In the genomic region with DNA sequence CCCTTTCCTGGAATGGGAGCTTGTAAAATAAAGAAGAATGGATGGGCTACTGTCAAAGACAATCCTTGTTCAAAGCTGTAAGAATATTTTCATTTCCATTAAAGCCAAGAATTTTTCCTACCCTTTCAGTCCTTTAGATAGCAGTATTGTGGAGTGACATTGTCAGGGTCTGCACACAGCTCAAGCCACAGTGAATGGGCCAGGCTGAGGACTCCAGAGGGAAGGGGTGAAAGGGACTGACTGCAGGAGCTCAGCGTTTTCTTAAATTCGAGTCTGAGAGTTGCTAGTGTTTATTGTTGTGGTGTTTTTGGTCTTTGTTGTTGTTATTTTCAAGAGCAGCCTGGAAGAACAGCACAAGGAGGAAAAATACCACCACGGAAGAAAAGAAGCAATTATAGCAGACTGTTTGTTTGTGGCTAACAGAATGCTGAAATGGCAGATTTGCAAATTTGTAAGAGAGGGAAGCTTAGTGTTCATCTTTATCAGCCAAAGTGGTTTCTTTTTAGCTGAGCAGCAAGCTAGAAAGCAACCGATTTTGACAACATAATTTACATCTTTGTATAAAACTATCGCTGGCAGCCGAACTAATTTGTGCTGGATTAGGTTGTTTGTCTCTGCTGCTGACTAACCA, we compare ENCODE assay signal across 26 cellular contexts.
A peak's percentile ranks its signal among the peaks of the same experiment; 100 is the strongest.
DNase-seq lines count a peak whose midpoint lies in the region; ATAC-seq and TF ChIP-seq lines count a peak whose summit lies in the region.
"Had no signal": no experiment of that assay in that cellular context is flagged by ENCODE, and none has a peak within 500 bp of the region (broad histone marks: within the 10 kb centered on the region; RNA-seq: fewer than 3 reads in every experiment).

No MANE protein-coding gene starts in this region.

- ATAC-seq in right cardiac atrium, result no peak
- ATAC-seq in HG02623 (IDR thresholded peaks at IDR 0.05; ENCODE audit: unreplicated experiment), result no peak
- ATAC-seq: activated naive CD4-positive, alpha-beta T cell treated with anti-CD3 and anti-CD28 coated beads, Interleukin-2, amount 50 U/mL, for 72 hours; left lobe of liver had no signal

- intact Hi-C loops in right cardiac atrium (cut with DNase I) (no loop called here), esophagus squamous epithelium (cut with DNase I) (no loop called here)

- peak overlapping the region; percentile 39 for H3K4me2 ChIP-seq in parathyroid adenoma (ENCODE audit: low read length)

- no peak overlapping the region for H3K9ac ChIP-seq in parathyroid adenoma

- no peak for TF ChIP-seq POLR2A in esophagus squamous epithelium (IDR thresholded peaks at IDR 0.05)

- H3K9me3 ChIP-seq in parathyroid adenoma (ENCODE audit: control insufficient read depth, low read length) (no peaks in the 10 kb centered on the region), right cardiac atrium (ENCODE audit: control insufficient read depth, low read length) (no peaks in the 10 kb centered on the region), esophagus squamous epithelium (no peaks in the 10 kb centered on the region)
- H3K9me3 ChIP-seq: breast epithelium, suprapubic skin had no signal

- 52% methylated on average over 6 of the region's 6 CpGs for WGBS in right cardiac atrium
- WGBS in esophagus squamous epithelium, 2 donors, result 57 to 62% methylated on average over 5 to 6 of the region's 6 CpGs

- H3K27me3 ChIP-seq in parathyroid adenoma (ENCODE audit: control insufficient read depth, insufficient read depth, low read length) (no peaks in the 10 kb centered on the region), right cardiac atrium (ENCODE audit: control insufficient read depth, insufficient read depth) (no peaks in the 10 kb centered on the region), esophagus squamous epithelium (no peaks in the 10 kb centered on the region)
- H3K27me3 ChIP-seq: breast epithelium, suprapubic skin had no signal

- H3K4me1 ChIP-seq in parathyroid adenoma (no peaks in the 10 kb centered on the region), right cardiac atrium (ENCODE audit: control insufficient read depth, insufficient read depth, low read length) (no peaks in the 10 kb centered on the region), esophagus squamous epithelium (peaks cover 0 to 14% (median 0%) of the 10 kb centered on the region in 3 donors)
- H3K4me1 ChIP-seq: breast epithelium, suprapubic skin had no signal

- no peak overlapping the region for H3K27ac ChIP-seq in parathyroid adenoma
- no peak overlapping the region for H3K27ac ChIP-seq in right cardiac atrium (ENCODE audit: low read length)
- peak overlapping the region in 1 of 4 donors; percentile 44 for H3K27ac ChIP-seq in esophagus squamous epithelium
- H3K27ac ChIP-seq: breast epithelium, HL-60, suprapubic skin, VCaP had no signal

- H3K36me3 ChIP-seq in parathyroid adenoma (ENCODE audit: control insufficient read depth, insufficient read depth, low read length) (no peaks in the 10 kb centered on the region), esophagus squamous epithelium (no peaks in the 10 kb centered on the region)
- H3K36me3 ChIP-seq: breast epithelium, suprapubic skin had no signal

- H3K4me3 ChIP-seq in parathyroid adenoma (ENCODE audit: low read depth, low read length) (peak overlapping the region; percentile 26), right cardiac atrium (ENCODE audit: low read length) (no peak overlapping the region), esophagus squamous epithelium (peak overlapping the region in 1 of 4 donors; percentile 6)
- H3K4me3 ChIP-seq: breast epithelium, suprapubic skin had no signal

- TF ChIP-seq CTCF in parathyroid adenoma (IDR thresholded peaks at IDR 0.05), result no peak
- no peak for TF ChIP-seq CTCF in esophagus squamous epithelium (IDR thresholded peaks at IDR 0.05)

- H2AFZ ChIP-seq in parathyroid adenoma, result no peak overlapping the region

- DNase-seq in NCI-H146 (lab: John Stamatoyannopoulos, UW) (peak; percentile 42), NCI-H69 (lab: John Stamatoyannopoulos, UW) (peak; percentile 62), left kidney (ENCODE audit: low read depth, low spot score) (peak; percentile 25), right cardiac atrium (no peak), esophagus squamous epithelium (lab: John Stamatoyannopoulos, UW) (no peak), HuH-7 (ENCODE audit: low spot score) (no peak)
- DNase-seq: activated CD4-positive, alpha-beta T cell treated with anti-CD3 and anti-CD28 coated beads for 48 hours; C1 segment of cervical spinal cord; DMS153; immature natural killer cell; Kasumi-1; NCI-H187; NCI-H524; occipital lobe; SIG-M5; small intestine; stimulated activated naive CD4-positive, alpha-beta T cell; T-helper 9 cell had no signal

- no peaks in the 10 kb centered on the region for H3K79me2 ChIP-seq in parathyroid adenoma

Comparison
In these comparisons a context has a peak if more than half of its experiments do, and no peak if none do; other contexts are left out.
1. DNase-seq: peak in NCI-H146 (single experiment), NCI-H69 (single experiment) and left kidney (single experiment); none in right cardiac atrium (0 of 3), esophagus squamous epithelium (single experiment) and HuH-7 (single experiment).